Comparison of ENCODE assay signal across 8 cellular contexts in the genomic region with DNA sequence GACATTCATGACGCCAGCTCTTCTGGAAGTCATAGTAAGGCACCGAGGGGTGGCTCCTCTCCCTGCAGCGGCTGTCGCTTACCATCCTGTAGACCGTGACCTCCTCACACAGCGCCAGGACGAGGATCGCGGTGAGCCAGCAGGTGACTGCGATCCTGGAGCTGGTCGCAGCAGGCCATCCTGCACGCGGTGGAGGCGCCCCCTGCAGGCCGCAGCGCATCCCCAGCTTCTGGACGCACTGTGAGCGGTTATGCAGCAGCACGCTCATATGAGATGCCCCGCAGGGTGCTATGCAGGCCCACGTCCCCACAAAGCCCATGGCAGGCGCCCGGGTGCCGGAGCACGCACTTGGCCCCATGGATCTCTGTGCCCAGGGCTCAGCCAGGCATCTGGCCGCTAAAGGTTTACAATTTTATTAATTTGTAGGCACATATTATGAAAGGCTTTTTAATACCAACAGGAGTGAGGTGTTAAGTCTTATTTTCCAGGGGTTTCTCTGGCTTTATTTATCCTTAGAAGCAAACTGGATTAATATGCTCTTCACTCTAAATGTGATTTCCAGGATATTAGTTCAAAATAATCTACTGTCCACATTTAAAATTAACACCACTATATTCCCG. TPM values are rescaled to one million over a fixed set of nuclear protein-coding genes. Genes with fewer than 3 reads are reported as not detected.
DNase-seq lines count a peak whose midpoint lies in the region; ATAC-seq and TF ChIP-seq lines count a peak whose summit lies in the region.

No MANE protein-coding gene starts in this region.

- H3K27me3 Mint-ChIP-seq in T-helper 17 cell, result no peaks in the 10 kb centered on the region

- no peaks in the 10 kb centered on the region for H3K4me1 ChIP-seq in mammary epithelial cell (ENCODE audit: insufficient read depth, low read length)
- H3K4me1 ChIP-seq in right lobe of liver, result no peaks in the 10 kb centered on the region
- H3K4me1 ChIP-seq in thyroid gland, result peaks cover 6 to 15% of the 10 kb centered on the region in 2 donors

- intact Hi-C loops in mammary epithelial cell (cut with micrococcal nuclease) (no loop called here), right lobe of liver (cut with DNase I) (no loop called here), thyroid gland (cut with DNase I) (no loop called here)

- dilution Hi-C loops in mammary epithelial cell (cut with HindIII; ENCODE audit: low sequenced_read_pairs), result loop anchor here (10.0 kb wide), 1 partner anchor 116 kb away; no protein-coding TSS in a partner anchor

- CTCF ChIA-PET in mammary epithelial cell (lab: Charles Lee; ENCODE audit: low non-redundant PET), result interaction anchor here (0.5 kb wide), 1 partner anchor 47 kb away, joined by 6 read pairs; no protein-coding TSS in a partner anchor

- H3K4me3 Mint-ChIP-seq in T-helper 17 cell, result no peak overlapping the region

- no peak overlapping the region for H3K9ac ChIP-seq in mammary epithelial cell (ENCODE audit: insufficient read depth, low read length)

- no peak overlapping the region for H3K4me3 ChIP-seq in mammary epithelial cell (replicated peaks in 1 of 3; ENCODE audit: insufficient read depth in 1 of 3, low read depth in 2 of 3, low read length in 3 of 3)
- no peak overlapping the region for H3K4me3 ChIP-seq in right lobe of liver
- no peak overlapping the region for H3K4me3 ChIP-seq in thyroid gland (replicated peaks in 1 of 3)

- 77% methylated on average over 14 of the region's 27 CpGs for WGBS in mammary epithelial cell (ENCODE audit: low coverage, missing lambda C conversion rate)
- WGBS in right lobe of liver (ENCODE audit: insufficient coverage, low coverage, low lambda C conversion rate, missing lambda C conversion rate), result 93% methylated on average over 8 of the region's 27 CpGs
- 26 to 70% methylated on average over 10 to 15 of the region's 27 CpGs for WGBS in thyroid gland, 2 donors

- peaks cover 8% of the 10 kb centered on the region for H3K36me3 ChIP-seq in mammary epithelial cell (ENCODE audit: insufficient read depth, low read length)
- peaks cover 0 to 8% (median 0%) of the 10 kb centered on the region in 4 donors for H3K36me3 ChIP-seq in right lobe of liver
- no peaks in the 10 kb centered on the region for H3K36me3 ChIP-seq in thyroid gland

- DNase-seq in ELF-1 (ENCODE audit: low read depth, low spot score) (peak; percentile 93), T-helper 17 cell (peak; percentile 7 to 12 (median 11)), mammary epithelial cell (no peak), right lobe of liver (peak; percentile 28 to 55 (median 47)), thyroid gland (peak; percentile 90 to 94)

- peak; percentile 53 for ATAC-seq in T-helper 17 cell
- ATAC-seq in right lobe of liver, result peak in 3 of 4 donors; percentile 28 to 56 (median 49)
- ATAC-seq in HG02970 (IDR thresholded peaks at IDR 0.05; ENCODE audit: low FRiP score, unreplicated experiment), result no peak
- no peak for ATAC-seq in GM21717 (IDR thresholded peaks at IDR 0.05; ENCODE audit: unreplicated experiment)
- ATAC-seq in GM18909 (IDR thresholded peaks at IDR 0.05; ENCODE audit: poor library complexity, unreplicated experiment), result no peak

- H3K9me3 ChIP-seq in T-helper 17 cell (ENCODE audit: control insufficient read depth, low read length, poor library complexity, severe bottlenecking) (no peaks in the 10 kb centered on the region), mammary epithelial cell (replicated peaks; ENCODE audit: insufficient read depth, low read length) (no peaks in the 10 kb centered on the region), right lobe of liver (no peaks in the 10 kb centered on the region), thyroid gland (no peaks in the 10 kb centered on the region)

- BruUV-seq in mammary epithelial cell (replicated peaks; lab: Mats Ljungman, UMichigan), result no TSS peak

- no peaks in the 10 kb centered on the region for H4K20me1 ChIP-seq in mammary epithelial cell (ENCODE audit: insufficient read depth, low read length)

- H3K27ac ChIP-seq in mammary epithelial cell (ENCODE audit: insufficient read depth, low read depth, low read length) (no peak overlapping the region), right lobe of liver (no peak overlapping the region), thyroid gland (peak overlapping the region in 2 of 3 donors; percentile 52 to 54)

- H2AFZ ChIP-seq in mammary epithelial cell (ENCODE audit: low read depth, low read length), result no peak overlapping the region

- TF ChIP-seq POLR2A in right lobe of liver (IDR thresholded peaks at IDR 0.05) (no peak), thyroid gland (IDR thresholded peaks at IDR 0.05) (no peak)

- in situ Hi-C loops in mammary epithelial cell (cut with MboI; ENCODE audit: low sequenced_read_pairs in 2 of 2), result no loop called here

- H3K4me1 Mint-ChIP-seq in T-helper 17 cell, result peaks cover 2% of the 10 kb centered on the region

- H3K4me2 ChIP-seq in mammary epithelial cell (ENCODE audit: insufficient read depth, low read depth, low read length), result no peak overlapping the region

- peak overlapping the region; percentile 51 for H3K27ac Mint-ChIP-seq in T-helper 17 cell

- no peaks in the 10 kb centered on the region for H3K79me2 ChIP-seq in mammary epithelial cell (ENCODE audit: insufficient read depth, low read length)

- H3K36me3 Mint-ChIP-seq in T-helper 17 cell (ENCODE audit: low read depth), result peaks cover 9% of the 10 kb centered on the region

- TF ChIP-seq CTCF in mammary epithelial cell (conservative IDR thresholded peaks at IDR 0.05 in 1 of 2, IDR thresholded peaks at IDR 0.05 in 1 of 2; ENCODE audit: extremely low read depth in 1 of 2, insufficient read depth in 1 of 2, low read depth in 1 of 2, low read length in 2 of 2) (peak; percentile 50 to 60), right lobe of liver (IDR thresholded peaks at IDR 0.05) (peak in 3 of 4 donors; percentile 14 to 25 (median 18)), thyroid gland (IDR thresholded peaks at IDR 0.05) (peak; percentile 36 to 92 (median 76))

- no peaks in the 10 kb centered on the region for H3K27me3 ChIP-seq in mammary epithelial cell (ENCODE audit: insufficient read depth, low read length)
- no peaks in the 10 kb centered on the region for H3K27me3 ChIP-seq in right lobe of liver
- no peaks in the 10 kb centered on the region for H3K27me3 ChIP-seq in thyroid gland

RNA-seq across cellular contexts. Expression of a gene that starts 35.6 kb away (rescaled TPM):
- total RNA-seq in T-helper 17 cell (10 to 100 TPM; 75.2 to 84.9 TPM), mammary epithelial cell (10 to 100 TPM; 43.1 to 49.0 TPM), right lobe of liver (10 to 100 TPM; 10.4 to 23.9 (median 16.4) TPM), thyroid gland (10 to 100 TPM; 75.1 to 90.8 (median 86.8) TPM)
- 34.6 TPM for polyA plus RNA-seq in mammary epithelial cell
- 31.8 TPM for polyA minus RNA-seq in mammary epithelial cell

RNA-seq across cellular contexts. Expression of a gene that starts 45.1 kb away (rescaled TPM):
- total RNA-seq in T-helper 17 cell (10 to 100 TPM; 23.0 to 26.3 TPM), mammary epithelial cell (10 to 100 TPM; 11.4 to 13.5 TPM), right lobe of liver (1 to 10 TPM; 3.8 to 6.9 (median 4.4) TPM), thyroid gland (10 to 100 TPM; 21.5 to 27.8 (median 24.7) TPM)
- 5.1 TPM for polyA plus RNA-seq in mammary epithelial cell
- 2.6 TPM for polyA minus RNA-seq in mammary epithelial cell

Comparison
In these comparisons a context has a peak if more than half of its experiments do, and no peak if none do; other contexts are left out.
1. ATAC-seq: peak in T-helper 17 cell (single experiment) and right lobe of liver (3 of 4); none in HG02970 (single experiment), GM21717 (single experiment) and GM18909 (single experiment).
2. H3K27ac ChIP-seq: peak in thyroid gland (2 of 3); none in mammary epithelial cell (single experiment) and right lobe of liver (0 of 3).
3. CTCF ChIP-seq: peak in every context shown above with its lines; median percentile 76 in thyroid gland; 55 in mammary epithelial cell; 18 in right lobe of liver.